ENCODE assay signal across 13 cellular contexts in the genomic region with DNA sequence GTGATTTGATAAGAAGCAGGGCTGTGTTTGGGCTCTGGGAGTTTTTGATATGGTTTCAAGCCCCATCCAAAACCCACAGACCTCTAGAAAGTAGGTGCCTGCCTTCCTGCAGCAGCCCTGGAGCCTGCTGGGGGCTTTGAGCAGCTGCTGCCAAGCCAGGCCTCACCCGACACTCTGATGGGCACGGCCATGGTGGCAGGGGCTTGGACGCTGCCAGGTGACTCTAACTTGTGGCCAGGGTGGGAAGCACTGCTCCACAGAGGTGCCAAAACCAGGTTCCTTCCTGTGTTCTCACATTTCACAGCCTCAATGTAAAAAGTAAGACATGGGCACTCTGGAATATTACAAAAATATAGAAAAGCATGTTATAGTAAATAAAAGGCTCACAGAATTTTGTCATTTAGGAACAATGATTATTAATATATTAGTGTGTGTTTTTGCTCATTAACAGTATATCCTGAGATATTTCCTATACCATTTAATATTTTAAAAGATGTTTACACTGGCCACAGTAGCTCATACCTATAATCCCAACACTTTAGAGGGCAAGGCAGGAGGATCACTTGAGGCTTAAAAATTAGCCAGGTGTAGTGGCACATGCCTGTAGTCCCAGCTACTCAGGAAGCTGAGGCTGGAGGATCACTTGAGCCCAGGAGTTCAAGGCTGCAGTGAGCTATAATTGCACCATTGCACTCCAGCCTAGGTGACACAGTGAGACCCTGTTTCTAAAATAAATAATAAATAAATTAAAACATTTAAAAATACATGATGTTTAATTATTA.
"Had no signal": no experiment of that assay in that cellular context is flagged by ENCODE, and none has a peak within 500 bp of the region (broad histone marks: within the 10 kb centered on the region; RNA-seq: fewer than 3 reads in every experiment).

No MANE protein-coding gene starts in this region.

- H3K27ac Mint-ChIP-seq: activated CD4-positive, alpha-beta T cell treated with anti-CD3 and anti-CD28 coated beads, Interleukin-2, amount 10 ng/mL, durations not matched to agents 7 days and 5 days; activated naive CD4-positive, alpha-beta T cell treated with anti-CD3 and anti-CD28 coated beads, Interleukin-2, amount 50 U/mL, for 72 hours; activated T-helper 2 cell treated with anti-CD3 and anti-CD28 coated beads, Interferon-gamma antibody, Interleukin-2, Interleukin-4, amounts not matched to agents 10 μg/mL and 5 μg/mL and 100 μg/mL, durations not matched to agents 14 hours and 24 hours and 36 hours; stimulated activated naive CD8-positive, alpha-beta T cell treated with anti-CD3 and anti-CD28 coated beads, Interleukin-15, amount 100 ng/mL, for 72 hours; T-helper 1 cell treated with Interleukin-12 subunit alpha and Interleukin-12 subunit beta and Interleukin-4 antibody, amounts not matched to agents 30 μg/mL and 1 μg/mL, for 36 hours had no signal

- H3K4me1 Mint-ChIP-seq: activated CD4-positive, alpha-beta T cell treated with anti-CD3 and anti-CD28 coated beads, Interleukin-2, amount 10 ng/mL, durations not matched to agents 7 days and 5 days; stimulated activated naive CD8-positive, alpha-beta T cell treated with anti-CD3 and anti-CD28 coated beads, Interleukin-15, amount 100 ng/mL, for 72 hours had no signal

- H3K36me3 Mint-ChIP-seq: activated naive CD4-positive, alpha-beta T cell treated with anti-CD3 and anti-CD28 coated beads, Interleukin-2, amount 50 U/mL, for 72 hours; brain; WTC11 had no signal

- H3K9me3 Mint-ChIP-seq: activated CD4-positive, alpha-beta T cell treated with anti-CD3 and anti-CD28 coated beads, Interleukin-2, amount 10 ng/mL, durations not matched to agents 7 days and 5 days; activated naive CD4-positive, alpha-beta T cell treated with anti-CD3 and anti-CD28 coated beads, Interleukin-2, amount 50 U/mL, for 72 hours; activated T-helper 2 cell treated with anti-CD3 and anti-CD28 coated beads, Interferon-gamma antibody, Interleukin-2, Interleukin-4, amounts not matched to agents 10 μg/mL and 5 μg/mL and 100 μg/mL, durations not matched to agents 14 hours and 24 hours and 36 hours; brain; stimulated activated naive CD8-positive, alpha-beta T cell treated with anti-CD3 and anti-CD28 coated beads, Interleukin-15, amount 100 ng/mL, for 72 hours; T-helper 1 cell treated with Interleukin-12 subunit alpha and Interleukin-12 subunit beta and Interleukin-4 antibody, amounts not matched to agents 30 μg/mL and 1 μg/mL, for 36 hours; WTC11 had no signal

- DNase-seq: activated CD4-positive, alpha-beta T cell treated with anti-CD3 and anti-CD28 coated beads, Interleukin-2, amount 10 ng/mL, durations not matched to agents 7 days and 5 days; amniotic stem cell; mesendoderm; stimulated activated CD4-positive, alpha-beta T cell treated with anti-CD3 and anti-CD28 coated beads, Interleukin-2, amount 100 ng/mL, for 48 hours; stimulated activated CD8-positive, alpha-beta memory T cell treated with anti-CD3 and anti-CD28 coated beads, Interleukin-4, amount 100 ng/mL, for 48 hours; stimulated activated naive CD8-positive, alpha-beta T cell treated with anti-CD3 and anti-CD28 coated beads, Interleukin-15, amount 100 ng/mL, for 72 hours; uterus had no signal

- H3K4me3 Mint-ChIP-seq: activated CD4-positive, alpha-beta T cell treated with anti-CD3 and anti-CD28 coated beads, Interleukin-2, amount 10 ng/mL, durations not matched to agents 7 days and 5 days; brain; stimulated activated naive CD8-positive, alpha-beta T cell treated with anti-CD3 and anti-CD28 coated beads, Interleukin-15, amount 100 ng/mL, for 72 hours; T-helper 1 cell treated with Interleukin-12 subunit alpha and Interleukin-12 subunit beta and Interleukin-4 antibody, amounts not matched to agents 30 μg/mL and 1 μg/mL, for 36 hours; WTC11 had no signal

- H3K27ac ChIP-seq: thoracic aorta, uterus had no signal

- ATAC-seq: activated naive CD4-positive, alpha-beta T cell treated with anti-CD3 and anti-CD28 coated beads, Interleukin-2, amount 50 U/mL, for 72 hours; stimulated activated naive CD8-positive, alpha-beta T cell treated with anti-CD3 and anti-CD28 coated beads, Interleukin-15, amount 100 ng/mL, for 72 hours; WTC11 had no signal

- H3K36me3 ChIP-seq: thoracic aorta, uterus had no signal

- H3K27me3 Mint-ChIP-seq: brain had no signal

- H3K9me3 ChIP-seq: thoracic aorta, uterus had no signal

- H3K4me3 ChIP-seq: thoracic aorta, uterus had no signal

- H3K27me3 ChIP-seq: uterus had no signal
